11 cellular contexts compared by ENCODE assay signal in the genomic region with DNA sequence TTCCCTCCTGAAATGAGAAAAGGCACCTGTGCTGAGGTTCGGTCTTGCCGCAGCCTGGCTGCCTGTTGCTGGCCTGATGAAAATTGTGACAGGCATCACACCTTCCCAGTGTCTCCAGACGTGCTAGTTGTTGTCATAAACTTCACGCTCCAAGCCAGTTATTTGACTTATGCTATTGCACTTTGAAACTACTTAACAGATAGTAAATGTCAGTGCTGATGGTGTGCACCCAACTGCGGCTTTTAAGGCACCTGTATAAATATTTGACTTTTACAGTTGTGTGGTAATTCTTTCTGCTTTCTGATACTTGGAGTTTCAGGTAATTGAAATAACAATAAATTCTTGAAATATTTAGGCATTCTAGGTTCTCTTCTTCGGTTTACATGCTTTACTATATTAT. TPM values are rescaled to one million over a fixed set of nuclear protein-coding genes. Genes with fewer than 3 reads are reported as not detected.
DNase-seq lines count a peak whose midpoint lies in the region; ATAC-seq and TF ChIP-seq lines count a peak whose summit lies in the region.
"Had no signal": no experiment of that assay in that cellular context is flagged by ENCODE, and none has a peak within 500 bp of the region (broad histone marks: within the 10 kb centered on the region; RNA-seq: fewer than 3 reads in every experiment).

No MANE protein-coding gene starts in this region.

- no peaks in the 10 kb centered on the region; the same call in 1 of the 2 replicates for H3K4me1 ChIP-seq in BE2C
- H3K4me1 ChIP-seq in HUES6 (ENCODE audit: control insufficient read depth, insufficient read depth, low read length), result peaks cover 44% of the 10 kb centered on the region

- peaks cover 0 to 2% (median 0%) of the 10 kb centered on the region in 7 donors for H3K9me3 Mint-ChIP-seq in naive B cell
- no peaks in the 10 kb centered on the region for H3K9me3 Mint-ChIP-seq in activated T-helper 2 cell treated with anti-CD3 and anti-CD28 coated beads, Interferon-gamma antibody, Interleukin-2, Interleukin-4, amounts not matched to agents 10 μg/mL and 5 μg/mL and 100 μg/mL, durations not matched to agents 14 hours and 24 hours and 36 hours

- intact Hi-C loops in activated T-helper 2 cell treated with anti-CD3 and anti-CD28 coated beads, Interferon-gamma antibody, Interleukin-2, Interleukin-4, amounts not matched to agents 10 μg/mL and 5 μg/mL and 100 μg/mL, durations not matched to agents 14 hours and 24 hours and 36 hours (cut with micrococcal nuclease), result loop anchor here (5.0 kb wide), 1 partner anchor 806 kb away; a partner anchor contains a TSS

- H3K27me3 ChIP-seq in BE2C, result no peaks in the 10 kb centered on the region
- no peaks in the 10 kb centered on the region for H3K27me3 ChIP-seq in HUES6 (ENCODE audit: control insufficient read depth, insufficient read depth, low read length)

- H3K4me3 ChIP-seq in BE2C (ENCODE audit: low read depth, low read length) (peak overlapping the region; percentile 77), HUES6 (ENCODE audit: low read depth, low read length) (peak overlapping the region; percentile 88), coronary artery (peak overlapping the region; percentile 81)
- H3K4me3 ChIP-seq: GM12878 had no signal

- H3K4me3 Mint-ChIP-seq in naive B cell, result peak overlapping the region in 6 of 8 donors; percentile 32 to 75 (median 56)
- H3K4me3 Mint-ChIP-seq in activated T-helper 2 cell treated with anti-CD3 and anti-CD28 coated beads, Interferon-gamma antibody, Interleukin-2, Interleukin-4, amounts not matched to agents 10 μg/mL and 5 μg/mL and 100 μg/mL, durations not matched to agents 14 hours and 24 hours and 36 hours (ENCODE audit: low read depth), result no peak overlapping the region

- no peak for TF ChIP-seq CTCF in BE2C (IDR thresholded peaks at IDR 0.05; ENCODE audit: low read depth, low read length)
- TF ChIP-seq CTCF in coronary artery (IDR thresholded peaks at IDR 0.05), result no peak

- H3K9me3 ChIP-seq in BE2C, result no peaks in the 10 kb centered on the region
- no peaks in the 10 kb centered on the region for H3K9me3 ChIP-seq in HUES6 (ENCODE audit: control insufficient read depth, insufficient read depth, low read depth, low read length)
- H3K9me3 ChIP-seq: Peyer's patch had no signal

- H3K36me3 Mint-ChIP-seq in naive B cell, result no peaks in the 10 kb centered on the region
- no peaks in the 10 kb centered on the region for H3K36me3 Mint-ChIP-seq in activated T-helper 2 cell treated with anti-CD3 and anti-CD28 coated beads, Interferon-gamma antibody, Interleukin-2, Interleukin-4, amounts not matched to agents 10 μg/mL and 5 μg/mL and 100 μg/mL, durations not matched to agents 14 hours and 24 hours and 36 hours (ENCODE audit: low read depth)

- H3K27me3 Mint-ChIP-seq in naive B cell, result peaks cover 33 to 36% (median 35%) of the 10 kb centered on the region in 3 donors
- H3K27me3 Mint-ChIP-seq in activated T-helper 2 cell treated with anti-CD3 and anti-CD28 coated beads, Interferon-gamma antibody, Interleukin-2, Interleukin-4, amounts not matched to agents 10 μg/mL and 5 μg/mL and 100 μg/mL, durations not matched to agents 14 hours and 24 hours and 36 hours (ENCODE audit: low read depth), result peaks cover 49% of the 10 kb centered on the region

- peaks cover 0 to 12% (median 5%) of the 10 kb centered on the region in 3 donors for H3K4me1 Mint-ChIP-seq in naive B cell
- H3K4me1 Mint-ChIP-seq in activated T-helper 2 cell treated with anti-CD3 and anti-CD28 coated beads, Interferon-gamma antibody, Interleukin-2, Interleukin-4, amounts not matched to agents 10 μg/mL and 5 μg/mL and 100 μg/mL, durations not matched to agents 14 hours and 24 hours and 36 hours (ENCODE audit: low read depth), result no peaks in the 10 kb centered on the region

- no peak for DNase-seq in BE2C
- DNase-seq in coronary artery (ENCODE audit: low spot score), result no peak
- no peak for DNase-seq in naive B cell
- DNase-seq in HuH-7 (ENCODE audit: low spot score), result no peak
- DNase-seq in activated T-helper 2 cell treated with anti-CD3 and anti-CD28 coated beads, Interferon-gamma antibody, Interleukin-2, Interleukin-4, amounts not matched to agents 10 μg/mL and 5 μg/mL and 100 μg/mL, durations not matched to agents 14 hours and 24 hours and 36 hours (ENCODE audit: low spot score), result no peak
- no peak for DNase-seq in cerebellar nuclear complex (lab: John Stamatoyannopoulos, UW)
- DNase-seq: Peyer's patch, retina had no signal

- H3K27ac ChIP-seq in HUES6 (ENCODE audit: low read depth, low read length) (no peak overlapping the region), coronary artery (no peak overlapping the region)
- H3K27ac ChIP-seq: Peyer's patch had no signal

- H3K9ac ChIP-seq in HUES6 (ENCODE audit: low read length), result peak overlapping the region; percentile 45

- no peak overlapping the region for H3K27ac Mint-ChIP-seq in naive B cell
- H3K27ac Mint-ChIP-seq in activated T-helper 2 cell treated with anti-CD3 and anti-CD28 coated beads, Interferon-gamma antibody, Interleukin-2, Interleukin-4, amounts not matched to agents 10 μg/mL and 5 μg/mL and 100 μg/mL, durations not matched to agents 14 hours and 24 hours and 36 hours, result no peak overlapping the region

- ATAC-seq in naive B cell (ENCODE audit: low read depth in 2 of 2), result no peak
- ATAC-seq in GM18511 (IDR thresholded peaks at IDR 0.05; ENCODE audit: unreplicated experiment), result no peak
- ATAC-seq: GM12878 had no signal

- H3K36me3 ChIP-seq in BE2C (no peaks in the 10 kb centered on the region), HUES6 (ENCODE audit: control insufficient read depth, insufficient read depth, low read length) (no peaks in the 10 kb centered on the region)
- H3K36me3 ChIP-seq: Peyer's patch had no signal

RNA-seq across cellular contexts. Expression of a gene that starts 1.8 kb away (rescaled TPM):
- polyA plus RNA-seq in BE2C (2012; ENCODE audit: insufficient read depth, insufficient read length, low read depth), result 8.5 TPM
- polyA plus RNA-seq in naive B cell (ENCODE audit: low read depth in 6 of 6), result under 1 TPM in 5 of 6 donors, not detected in 1; 0.07 to 0.88 (median 0.22) TPM
- total RNA-seq in activated T-helper 2 cell treated with anti-CD3 and anti-CD28 coated beads, Interferon-gamma antibody, Interleukin-2, Interleukin-4, amounts not matched to agents 10 μg/mL and 5 μg/mL and 100 μg/mL, durations not matched to agents 14 hours and 24 hours and 36 hours, result 0.50 and 0.55 TPM in 2 replicates
